8 cellular contexts compared by ENCODE assay signal in genomic region chr3:173887888-173888287, GRCh38.
"Had no signal": no experiment of that assay in that cellular context is flagged by ENCODE, and none has a peak within 500 bp of the region (broad histone marks: within the 10 kb centered on the region; RNA-seq: fewer than 3 reads in every experiment).

No MANE protein-coding gene starts in this region.

- H3K27me3 Mint-ChIP-seq: IgD-negative memory B cell had no signal

- H3K4me3 Mint-ChIP-seq: IgD-negative memory B cell had no signal

- H3K27ac Mint-ChIP-seq: HFFc6, IgD-negative memory B cell had no signal

- DNase-seq: GOT3, H7, HFFc6, KBM-7 had no signal

- FAIRE-seq: HepG2 had no signal

- H3K9me3 ChIP-seq: HAP-1 had no signal

- H3K36me3 Mint-ChIP-seq: IgD-negative memory B cell had no signal

- H3K4me1 Mint-ChIP-seq: IgD-negative memory B cell had no signal

- ATAC-seq: HCT116, HepG2 had no signal
